In genomic region chr2:105609756-105610397, GRCh38 we compare ENCODE assay signal across 18 cellular contexts.
"Had no signal": no experiment of that assay in that cellular context is flagged by ENCODE, and none has a peak within 500 bp of the region (broad histone marks: within the 10 kb centered on the region; RNA-seq: fewer than 3 reads in every experiment).

No MANE protein-coding gene starts in this region.

- H3K27me3 ChIP-seq: brain microvascular endothelial cell, gastrocnemius medialis, neural progenitor cell, ovary had no signal

- H3K27ac Mint-ChIP-seq: activated naive CD4-positive, alpha-beta T cell treated with anti-CD3 and anti-CD28 coated beads, Interleukin-2, amount 10 ng/mL, durations not matched to agents 7 days and 5 days; activated naive CD8-positive, alpha-beta T cell treated with anti-CD3 and anti-CD28 coated beads, Interleukin-2, amount 50 U/mL, for 24 hours; stimulated activated naive B cell treated with anti-CD40 and anti-IgM and Interleukin-4, amounts not matched to agents 10 μg/mL and 1 μg/mL and 100 μg/mL, for 72 hours had no signal

- H3K27ac ChIP-seq: brain microvascular endothelial cell, gastrocnemius medialis, neural progenitor cell, ovary had no signal

- H3K4me3 ChIP-seq: gastrocnemius medialis, neural progenitor cell, ovary had no signal

- H3K27me3 Mint-ChIP-seq: activated naive CD8-positive, alpha-beta T cell treated with anti-CD3 and anti-CD28 coated beads, Interleukin-2, amount 50 U/mL, for 24 hours; central memory CD8-positive, alpha-beta T cell; stimulated activated naive B cell treated with anti-CD40 and anti-IgM and Interleukin-4, amounts not matched to agents 10 μg/mL and 1 μg/mL and 100 μg/mL, for 72 hours had no signal

- H3K4me3 Mint-ChIP-seq: activated naive CD4-positive, alpha-beta T cell treated with anti-CD3 and anti-CD28 coated beads, Interleukin-2, amount 10 ng/mL, durations not matched to agents 7 days and 5 days; activated naive CD8-positive, alpha-beta T cell treated with anti-CD3 and anti-CD28 coated beads, Interleukin-2, amount 50 U/mL, for 24 hours; activated T-cell treated with anti-CD3 and anti-CD28 coated beads, Interleukin-2, amount 50 U/mL, for 4 hours; central memory CD8-positive, alpha-beta T cell; neural progenitor cell; stimulated activated naive B cell treated with anti-CD40 and anti-IgM and Interleukin-4, amounts not matched to agents 10 μg/mL and 1 μg/mL and 100 μg/mL, for 72 hours had no signal

- H3K4me1 ChIP-seq: neural progenitor cell had no signal

- H3K9me3 Mint-ChIP-seq: activated naive CD4-positive, alpha-beta T cell treated with anti-CD3 and anti-CD28 coated beads, Interleukin-2, amount 10 ng/mL, durations not matched to agents 7 days and 5 days; activated naive CD8-positive, alpha-beta T cell treated with anti-CD3 and anti-CD28 coated beads, Interleukin-2, amount 50 U/mL, for 24 hours; activated T-cell treated with anti-CD3 and anti-CD28 coated beads, Interleukin-2, amount 50 U/mL, for 4 hours; central memory CD8-positive, alpha-beta T cell; neural progenitor cell; stimulated activated naive B cell treated with anti-CD40 and anti-IgM and Interleukin-4, amounts not matched to agents 10 μg/mL and 1 μg/mL and 100 μg/mL, for 72 hours had no signal

- H3K9me3 ChIP-seq: gastrocnemius medialis, ovary had no signal

- H3K9ac ChIP-seq: neural progenitor cell had no signal

- H3K4me1 Mint-ChIP-seq: activated naive CD4-positive, alpha-beta T cell treated with anti-CD3 and anti-CD28 coated beads, Interleukin-2, amount 10 ng/mL, durations not matched to agents 7 days and 5 days; activated naive CD8-positive, alpha-beta T cell treated with anti-CD3 and anti-CD28 coated beads, Interleukin-2, amount 50 U/mL, for 24 hours; central memory CD8-positive, alpha-beta T cell; stimulated activated naive B cell treated with anti-CD40 and anti-IgM and Interleukin-4, amounts not matched to agents 10 μg/mL and 1 μg/mL and 100 μg/mL, for 72 hours had no signal

- ATAC-seq: activated CD4-positive, CD25-positive, alpha-beta regulatory T cell treated with anti-CD3 and anti-CD28 coated beads, Interleukin-2, amount 50 U/mL, for 24 hours; activated naive CD8-positive, alpha-beta T cell treated with anti-CD3 and anti-CD28 coated beads, Interleukin-2, amount 50 U/mL, for 24 hours; activated T-cell treated with anti-CD3 and anti-CD28 coated beads, Interleukin-2, amount 50 U/mL, for 4 hours; gastrocnemius medialis; left lobe of liver; stimulated activated naive B cell treated with anti-CD40 and anti-IgM and Interleukin-4, amounts not matched to agents 10 μg/mL and 1 μg/mL and 100 μg/mL, for 72 hours had no signal

- H3K36me3 Mint-ChIP-seq: activated naive CD4-positive, alpha-beta T cell treated with anti-CD3 and anti-CD28 coated beads, Interleukin-2, amount 10 ng/mL, durations not matched to agents 7 days and 5 days; neural progenitor cell; stimulated activated naive B cell treated with anti-CD40 and anti-IgM and Interleukin-4, amounts not matched to agents 10 μg/mL and 1 μg/mL and 100 μg/mL, for 72 hours had no signal

- DNase-seq: activated CD4-positive, alpha-beta T cell treated with anti-CD3 and anti-CD28 coated beads, Interleukin-2, amount 50 U/mL, for 1 hour; activated CD8-positive, alpha-beta memory T cell treated with anti-CD3 and anti-CD28 coated beads, Interleukin-2, amount 50 U/mL, for 4 hours; activated naive CD4-positive, alpha-beta T cell treated with anti-CD3 and anti-CD28 coated beads, Interleukin-2, amount 10 ng/mL, durations not matched to agents 7 days and 5 days; activated naive CD8-positive, alpha-beta T cell treated with anti-CD3 and anti-CD28 coated beads, Interleukin-2, amount 50 U/mL, for 24 hours; activated T-cell treated with anti-CD3 and anti-CD28 coated beads, Interleukin-2, amount 50 U/mL, for 4 hours; anterior cingulate cortex; cortex of kidney; gastrocnemius medialis; head of caudate nucleus; ovary; stimulated activated CD4-positive, alpha-beta T cell treated with anti-CD3 and anti-CD28 coated beads, Interleukin-4, amount 100 ng/mL, for 4 hours; stimulated activated naive B cell treated with anti-CD40 and anti-IgM and Interleukin-4, amounts not matched to agents 10 μg/mL and 1 μg/mL and 100 μg/mL, for 72 hours; T1000 had no signal

- H2AFZ ChIP-seq: neural progenitor cell had no signal

- H3K36me3 ChIP-seq: brain microvascular endothelial cell, gastrocnemius medialis, neural progenitor cell, ovary had no signal
